25 cellular contexts compared by ENCODE assay signal in the genomic region with DNA sequence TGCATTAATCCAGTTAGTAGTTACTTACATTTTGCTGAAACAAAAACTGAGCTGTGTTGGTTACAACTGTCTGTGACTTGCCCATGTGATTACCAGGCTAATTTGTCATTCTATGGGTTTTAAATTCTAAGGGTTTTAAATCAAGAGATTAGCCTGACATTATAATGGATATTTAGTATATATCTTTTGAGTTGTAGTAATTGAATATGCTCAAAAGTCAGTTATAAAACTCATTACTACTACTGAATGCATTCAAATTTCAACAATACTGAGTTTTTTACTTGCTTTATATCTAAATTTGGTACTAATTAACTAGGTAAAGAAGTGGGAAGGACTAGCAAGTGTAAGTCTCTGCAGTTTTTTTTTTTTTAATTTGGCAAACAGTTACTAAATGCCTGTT.
"Had no signal": no experiment of that assay in that cellular context is flagged by ENCODE, and none has a peak within 500 bp of the region (broad histone marks: within the 10 kb centered on the region; RNA-seq: fewer than 3 reads in every experiment).

No MANE protein-coding gene starts in this region.

- H3K27me3 ChIP-seq: adrenal gland, body of pancreas, colonic mucosa, foreskin keratinocyte, right atrium auricular region, stomach, thyroid gland, upper lobe of left lung, vagina had no signal

- H3K27ac ChIP-seq: adrenal gland, body of pancreas, colonic mucosa, foreskin keratinocyte, right atrium auricular region, stomach, thyroid gland, upper lobe of left lung, vagina had no signal

- H3K4me1 Mint-ChIP-seq: activated naive CD8-positive, alpha-beta T cell treated with anti-CD3 and anti-CD28 coated beads for 36 hours; natural killer cell; stimulated activated naive B cell treated with anti-CD40 and anti-IgM and Interleukin-4, amounts not matched to agents 10 μg/mL and 1 μg/mL and 100 μg/mL, for 72 hours had no signal

- H3K4me1 ChIP-seq: adrenal gland, body of pancreas, colonic mucosa, foreskin keratinocyte, right atrium auricular region, stomach, thyroid gland, upper lobe of left lung, vagina had no signal

- H3K4me3 ChIP-seq: adrenal gland, body of pancreas, colonic mucosa, right atrium auricular region, smooth muscle cell, stomach, thyroid gland, upper lobe of left lung, vagina had no signal

- H3K9me3 Mint-ChIP-seq: activated naive CD8-positive, alpha-beta T cell treated with anti-CD3 and anti-CD28 coated beads for 36 hours; natural killer cell; stimulated activated naive B cell treated with anti-CD40 and anti-IgM and Interleukin-4, amounts not matched to agents 10 μg/mL and 1 μg/mL and 100 μg/mL, for 72 hours; T-helper 2 cell treated with Interferon-gamma antibody and Interleukin-4, amounts not matched to agents 5 μg/mL and 100 μg/mL, for 36 hours had no signal

- DNase-seq: activated CD4-positive, alpha-beta T cell treated with anti-CD3 and anti-CD28 coated beads for 4 hours; activated CD4-positive, alpha-beta T cell treated with anti-CD3 and anti-CD28 coated beads, Interleukin-2, amount 50 U/mL, for 4 hours; activated effector memory CD4-positive, alpha-beta T cell treated with Interleukin-2 at 50 U/mL for 16 hours; activated naive CD4-positive, alpha-beta T cell treated with Interleukin-2 at 50 U/mL for 16 hours; activated naive CD8-positive, alpha-beta T cell treated with anti-CD3 and anti-CD28 coated beads for 36 hours; activated T-cell treated with anti-CD3 and anti-CD28 coated beads for 4 hours; adrenal gland; aorta; body of pancreas; cerebellar nuclear complex; colonic mucosa; foreskin keratinocyte; natural killer cell; stimulated activated CD4-positive, alpha-beta T cell treated with anti-CD3 and anti-CD28 coated beads, Interleukin-1b, Interleukin-23, amount 100 ng/mL, for 48 hours; stimulated activated CD4-positive, alpha-beta T cell treated with anti-CD3 and anti-CD28 coated beads, Interleukin-4, amount 100 ng/mL, for 4 hours; stimulated activated CD8-positive, alpha-beta memory T cell treated with anti-CD3 and anti-CD28 coated beads, Interleukin-4, amount 100 ng/mL, for 48 hours; stimulated activated naive B cell treated with anti-CD40 and anti-IgM and Interleukin-4, amounts not matched to agents 10 μg/mL and 1 μg/mL and 100 μg/mL, for 72 hours; stomach; T-helper 1 cell; thyroid gland; upper lobe of left lung had no signal

- H3K4me3 Mint-ChIP-seq: activated naive CD8-positive, alpha-beta T cell treated with anti-CD3 and anti-CD28 coated beads for 36 hours; natural killer cell; stimulated activated naive B cell treated with anti-CD40 and anti-IgM and Interleukin-4, amounts not matched to agents 10 μg/mL and 1 μg/mL and 100 μg/mL, for 72 hours; T-helper 2 cell treated with Interferon-gamma antibody and Interleukin-4, amounts not matched to agents 5 μg/mL and 100 μg/mL, for 36 hours had no signal

- H3K9me3 ChIP-seq: adrenal gland, body of pancreas, colonic mucosa, right atrium auricular region, stomach, thyroid gland, upper lobe of left lung, vagina had no signal

- H3K27ac Mint-ChIP-seq: activated naive CD8-positive, alpha-beta T cell treated with anti-CD3 and anti-CD28 coated beads for 36 hours; natural killer cell; stimulated activated naive B cell treated with anti-CD40 and anti-IgM and Interleukin-4, amounts not matched to agents 10 μg/mL and 1 μg/mL and 100 μg/mL, for 72 hours; T-helper 2 cell treated with Interferon-gamma antibody and Interleukin-4, amounts not matched to agents 5 μg/mL and 100 μg/mL, for 36 hours had no signal

- H3K4me2 ChIP-seq: smooth muscle cell had no signal

- H3K27me3 Mint-ChIP-seq: activated naive CD8-positive, alpha-beta T cell treated with anti-CD3 and anti-CD28 coated beads for 36 hours; stimulated activated naive B cell treated with anti-CD40 and anti-IgM and Interleukin-4, amounts not matched to agents 10 μg/mL and 1 μg/mL and 100 μg/mL, for 72 hours had no signal
